Comparison of ENCODE assay signal across 1 cellular context in the genomic region with DNA sequence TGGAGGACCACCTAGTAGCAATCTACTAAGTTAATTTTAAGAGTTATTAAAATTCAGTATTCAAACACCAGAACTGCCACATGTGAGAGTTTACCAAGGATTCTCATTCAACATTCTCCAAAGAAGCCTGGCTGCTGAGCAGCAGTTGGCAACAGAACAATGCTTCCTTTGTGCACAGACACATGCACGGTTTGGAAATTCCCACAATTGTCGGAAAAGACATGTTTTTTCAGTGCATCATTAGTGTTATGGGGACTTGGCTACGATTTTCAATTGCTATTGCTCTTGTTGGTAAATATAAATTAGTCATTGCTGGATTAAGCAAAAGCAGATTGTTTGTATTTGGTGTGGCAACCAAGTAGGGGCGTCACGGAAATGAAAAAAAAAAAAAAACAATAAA.
TF ChIP-seq lines count a peak whose summit lies in the region.

No MANE protein-coding gene starts in this region.

TF ChIP-seq in SK-N-SH treated with all-trans-retinoic acid at 6 μM for 48 hours, 23 proteins besides CTCF, POLR2A, EP300 and RAD21 (continued from another document):
- TF ChIP-seq, protein P1, sequence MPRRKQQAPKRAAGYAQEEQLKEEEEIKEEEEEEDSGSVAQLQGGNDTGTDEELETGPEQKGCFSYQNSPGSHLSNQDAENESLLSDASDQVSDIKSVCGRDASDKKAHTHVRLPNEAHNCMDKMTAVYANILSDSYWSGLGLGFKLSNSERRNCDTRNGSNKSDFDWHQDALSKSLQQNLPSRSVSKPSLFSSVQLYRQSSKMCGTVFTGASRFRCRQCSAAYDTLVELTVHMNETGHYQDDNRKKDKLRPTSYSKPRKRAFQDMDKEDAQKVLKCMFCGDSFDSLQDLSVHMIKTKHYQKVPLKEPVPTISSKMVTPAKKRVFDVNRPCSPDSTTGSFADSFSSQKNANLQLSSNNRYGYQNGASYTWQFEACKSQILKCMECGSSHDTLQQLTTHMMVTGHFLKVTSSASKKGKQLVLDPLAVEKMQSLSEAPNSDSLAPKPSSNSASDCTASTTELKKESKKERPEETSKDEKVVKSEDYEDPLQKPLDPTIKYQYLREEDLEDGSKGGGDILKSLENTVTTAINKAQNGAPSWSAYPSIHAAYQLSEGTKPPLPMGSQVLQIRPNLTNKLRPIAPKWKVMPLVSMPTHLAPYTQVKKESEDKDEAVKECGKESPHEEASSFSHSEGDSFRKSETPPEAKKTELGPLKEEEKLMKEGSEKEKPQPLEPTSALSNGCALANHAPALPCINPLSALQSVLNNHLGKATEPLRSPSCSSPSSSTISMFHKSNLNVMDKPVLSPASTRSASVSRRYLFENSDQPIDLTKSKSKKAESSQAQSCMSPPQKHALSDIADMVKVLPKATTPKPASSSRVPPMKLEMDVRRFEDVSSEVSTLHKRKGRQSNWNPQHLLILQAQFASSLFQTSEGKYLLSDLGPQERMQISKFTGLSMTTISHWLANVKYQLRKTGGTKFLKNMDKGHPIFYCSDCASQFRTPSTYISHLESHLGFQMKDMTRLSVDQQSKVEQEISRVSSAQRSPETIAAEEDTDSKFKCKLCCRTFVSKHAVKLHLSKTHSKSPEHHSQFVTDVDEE (CRISPR knock-in tag; IDR thresholded peaks at IDR 0.05) = no peak
- TF ChIP-seq PPARA (CRISPR knock-in tag; IDR thresholded peaks at IDR 0.05; ENCODE audit: borderline replicate concordance) = no peak
- no peak for TF ChIP-seq ZFP3 (CRISPR knock-in tag; IDR thresholded peaks at IDR 0.05)
- TF ChIP-seq ZNF565 (CRISPR knock-in tag; conservative IDR thresholded peaks at IDR 0.05; ENCODE audit: low read depth) = no peak
